In the genomic region with DNA sequence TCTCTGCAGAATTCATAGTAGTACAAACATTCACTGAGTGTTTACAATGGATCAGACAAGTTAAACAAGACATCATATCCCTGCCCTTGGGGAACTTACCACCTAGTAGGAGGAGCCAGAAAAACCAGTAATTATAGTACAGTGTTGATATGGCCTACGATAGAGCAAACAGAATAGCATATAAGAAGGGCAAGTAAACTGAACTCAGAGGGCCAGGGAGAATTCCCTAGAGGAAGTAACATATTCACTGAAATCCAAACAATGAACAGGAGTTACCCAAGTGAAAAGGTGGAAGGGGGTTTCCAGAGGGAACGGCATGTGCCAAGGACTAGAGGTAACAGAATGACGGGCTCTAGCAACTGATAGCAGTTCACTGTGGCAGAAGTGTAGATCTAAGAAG, we compare ENCODE assay signal across 1 cellular context.
TF ChIP-seq lines count a peak whose summit lies in the region.

No MANE protein-coding gene starts in this region.

TF ChIP-seq in HepG2, 621 proteins besides CTCF, POLR2A, EP300 and RAD21 (continues in another document):
- peak; percentile 63; the same call in 1 of the 2 replicates for TF ChIP-seq HMG20A (CRISPR knock-in tag; IDR thresholded peaks at IDR 0.05; ENCODE audit: borderline replicate concordance)
- TF ChIP-seq BRF2 (CRISPR knock-in tag; IDR thresholded peaks at IDR 0.05): no peak
- TF ChIP-seq GZF1 (CRISPR knock-in tag; IDR thresholded peaks at IDR 0.05): no peak
- no peak for TF ChIP-seq ZNF30 (CRISPR knock-in tag; IDR thresholded peaks at IDR 0.05)
- peak; percentile 57; the same call in 1 of the 2 replicates for TF ChIP-seq GATAD2A (CRISPR knock-in tag; IDR thresholded peaks at IDR 0.05)
- TF ChIP-seq, protein P1, sequence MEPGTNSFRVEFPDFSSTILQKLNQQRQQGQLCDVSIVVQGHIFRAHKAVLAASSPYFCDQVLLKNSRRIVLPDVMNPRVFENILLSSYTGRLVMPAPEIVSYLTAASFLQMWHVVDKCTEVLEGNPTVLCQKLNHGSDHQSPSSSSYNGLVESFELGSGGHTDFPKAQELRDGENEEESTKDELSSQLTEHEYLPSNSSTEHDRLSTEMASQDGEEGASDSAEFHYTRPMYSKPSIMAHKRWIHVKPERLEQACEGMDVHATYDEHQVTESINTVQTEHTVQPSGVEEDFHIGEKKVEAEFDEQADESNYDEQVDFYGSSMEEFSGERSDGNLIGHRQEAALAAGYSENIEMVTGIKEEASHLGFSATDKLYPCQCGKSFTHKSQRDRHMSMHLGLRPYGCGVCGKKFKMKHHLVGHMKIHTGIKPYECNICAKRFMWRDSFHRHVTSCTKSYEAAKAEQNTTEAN (CRISPR knock-in tag; conservative IDR thresholded peaks at IDR 0.05): no peak
- peak; percentile 8; the same call in 1 of the 2 replicates for TF ChIP-seq HNF4A (CRISPR knock-in tag; IDR thresholded peaks at IDR 0.05)
- TF ChIP-seq EZH2 (conservative IDR thresholded peaks at IDR 0.05; ENCODE audit: low read depth, low read length): no peak
- TF ChIP-seq RBFOX2 (IDR thresholded peaks at IDR 0.05; ENCODE audit: low read depth, low read length): no peak
- TF ChIP-seq POLR2AphosphoS2 (IDR thresholded peaks at IDR 0.05; ENCODE audit: low read depth, low read length): no peak
- TF ChIP-seq ZNF652 (CRISPR knock-in tag; IDR thresholded peaks at IDR 0.05; ENCODE audit: borderline replicate concordance, low read depth): no peak
- TF ChIP-seq PCBP2 (optimal IDR thresholded peaks at IDR 0.05; ENCODE audit: low read depth, low read length, poor library complexity, severe bottlenecking): no peak
- TF ChIP-seq ETS1 (CRISPR knock-in tag; IDR thresholded peaks at IDR 0.05): no peak
- TF ChIP-seq KDM6A (CRISPR knock-in tag; IDR thresholded peaks at IDR 0.05; ENCODE audit: low read depth): no peak
- TF ChIP-seq HOXA3 (CRISPR knock-in tag; IDR thresholded peaks at IDR 0.05): no peak
- 0 out of 2 replicates have a peak, but pooled peaks have one; percentile 37 for TF ChIP-seq ZNF431 (CRISPR knock-in tag; IDR thresholded peaks at IDR 0.05; ENCODE audit: borderline replicate concordance, low read depth)
- TF ChIP-seq, protein P2, sequence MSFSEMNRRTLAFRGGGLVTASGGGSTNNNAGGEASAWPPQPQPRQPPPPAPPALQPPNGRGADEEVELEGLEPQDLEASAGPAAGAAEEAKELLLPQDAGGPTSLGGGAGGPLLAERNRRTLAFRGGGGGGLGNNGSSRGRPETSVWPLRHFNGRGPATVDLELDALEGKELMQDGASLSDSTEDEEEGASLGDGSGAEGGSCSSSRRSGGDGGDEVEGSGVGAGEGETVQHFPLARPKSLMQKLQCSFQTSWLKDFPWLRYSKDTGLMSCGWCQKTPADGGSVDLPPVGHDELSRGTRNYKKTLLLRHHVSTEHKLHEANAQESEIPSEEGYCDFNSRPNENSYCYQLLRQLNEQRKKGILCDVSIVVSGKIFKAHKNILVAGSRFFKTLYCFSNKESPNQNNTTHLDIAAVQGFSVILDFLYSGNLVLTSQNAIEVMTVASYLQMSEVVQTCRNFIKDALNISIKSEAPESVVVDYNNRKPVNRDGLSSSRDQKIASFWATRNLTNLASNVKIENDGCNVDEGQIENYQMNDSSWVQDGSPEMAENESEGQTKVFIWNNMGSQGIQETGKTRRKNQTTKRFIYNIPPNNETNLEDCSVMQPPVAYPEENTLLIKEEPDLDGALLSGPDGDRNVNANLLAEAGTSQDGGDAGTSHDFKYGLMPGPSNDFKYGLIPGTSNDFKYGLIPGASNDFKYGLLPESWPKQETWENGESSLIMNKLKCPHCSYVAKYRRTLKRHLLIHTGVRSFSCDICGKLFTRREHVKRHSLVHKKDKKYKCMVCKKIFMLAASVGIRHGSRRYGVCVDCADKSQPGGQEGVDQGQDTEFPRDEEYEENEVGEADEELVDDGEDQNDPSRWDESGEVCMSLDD (CRISPR knock-in tag; IDR thresholded peaks at IDR 0.05; ENCODE audit: borderline replicate concordance): no peak
- TF ChIP-seq ZNF225 (CRISPR knock-in tag; IDR thresholded peaks at IDR 0.05): no peak
- TF ChIP-seq PAXIP1 (CRISPR knock-in tag; conservative IDR thresholded peaks at IDR 0.05): peak; percentile 75
- peak; percentile 37; the same call in 1 of the 2 replicates for TF ChIP-seq REPIN1 (CRISPR knock-in tag; IDR thresholded peaks at IDR 0.05; ENCODE audit: borderline replicate concordance, low read depth)
- TF ChIP-seq ARID3A (IDR thresholded peaks at IDR 0.05; ENCODE audit: low read depth, low read length): peak; percentile 62
- no peak for TF ChIP-seq MATR3 (CRISPR knock-in tag; IDR thresholded peaks at IDR 0.05)
- TF ChIP-seq ZNF232 (CRISPR knock-in tag; IDR thresholded peaks at IDR 0.05; ENCODE audit: borderline replicate concordance): no peak
- no peak for TF ChIP-seq CHD4 (IDR thresholded peaks at IDR 0.05; ENCODE audit: borderline replicate concordance, low read length)
- TF ChIP-seq, protein P3, sequence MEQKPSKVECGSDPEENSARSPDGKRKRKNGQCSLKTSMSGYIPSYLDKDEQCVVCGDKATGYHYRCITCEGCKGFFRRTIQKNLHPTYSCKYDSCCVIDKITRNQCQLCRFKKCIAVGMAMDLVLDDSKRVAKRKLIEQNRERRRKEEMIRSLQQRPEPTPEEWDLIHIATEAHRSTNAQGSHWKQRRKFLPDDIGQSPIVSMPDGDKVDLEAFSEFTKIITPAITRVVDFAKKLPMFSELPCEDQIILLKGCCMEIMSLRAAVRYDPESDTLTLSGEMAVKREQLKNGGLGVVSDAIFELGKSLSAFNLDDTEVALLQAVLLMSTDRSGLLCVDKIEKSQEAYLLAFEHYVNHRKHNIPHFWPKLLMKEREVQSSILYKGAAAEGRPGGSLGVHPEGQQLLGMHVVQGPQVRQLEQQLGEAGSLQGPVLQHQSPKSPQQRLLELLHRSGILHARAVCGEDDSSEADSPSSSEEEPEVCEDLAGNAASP (CRISPR knock-in tag; IDR thresholded peaks at IDR 0.05; ENCODE audit: borderline replicate concordance): no peak
- no peak for TF ChIP-seq ZNF10 (CRISPR knock-in tag; IDR thresholded peaks at IDR 0.05; ENCODE audit: borderline replicate concordance, low read depth)
- TF ChIP-seq GLI4 (CRISPR knock-in tag; IDR thresholded peaks at IDR 0.05; ENCODE audit: borderline replicate concordance): no peak
- TF ChIP-seq RBM22 (optimal IDR thresholded peaks at IDR 0.05; ENCODE audit: low read length): no peak
- no peak for TF ChIP-seq ZNF136 (CRISPR knock-in tag; IDR thresholded peaks at IDR 0.05; ENCODE audit: low read depth)
- TF ChIP-seq ZNF292 (CRISPR knock-in tag; IDR thresholded peaks at IDR 0.05; ENCODE audit: borderline replicate concordance, low read depth): no peak
- TF ChIP-seq, protein P4, sequence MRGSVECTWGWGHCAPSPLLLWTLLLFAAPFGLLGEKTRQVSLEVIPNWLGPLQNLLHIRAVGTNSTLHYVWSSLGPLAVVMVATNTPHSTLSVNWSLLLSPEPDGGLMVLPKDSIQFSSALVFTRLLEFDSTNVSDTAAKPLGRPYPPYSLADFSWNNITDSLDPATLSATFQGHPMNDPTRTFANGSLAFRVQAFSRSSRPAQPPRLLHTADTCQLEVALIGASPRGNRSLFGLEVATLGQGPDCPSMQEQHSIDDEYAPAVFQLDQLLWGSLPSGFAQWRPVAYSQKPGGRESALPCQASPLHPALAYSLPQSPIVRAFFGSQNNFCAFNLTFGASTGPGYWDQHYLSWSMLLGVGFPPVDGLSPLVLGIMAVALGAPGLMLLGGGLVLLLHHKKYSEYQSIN (CRISPR knock-in tag; IDR thresholded peaks at IDR 0.05; ENCODE audit: borderline replicate concordance): no peak
- no peak; the same call in 1 of the 2 replicates for TF ChIP-seq ZNF746 (CRISPR knock-in tag; IDR thresholded peaks at IDR 0.05)
- TF ChIP-seq ZSCAN21 (CRISPR knock-in tag; IDR thresholded peaks at IDR 0.05; ENCODE audit: borderline replicate concordance): no peak
- TF ChIP-seq, protein P5, sequence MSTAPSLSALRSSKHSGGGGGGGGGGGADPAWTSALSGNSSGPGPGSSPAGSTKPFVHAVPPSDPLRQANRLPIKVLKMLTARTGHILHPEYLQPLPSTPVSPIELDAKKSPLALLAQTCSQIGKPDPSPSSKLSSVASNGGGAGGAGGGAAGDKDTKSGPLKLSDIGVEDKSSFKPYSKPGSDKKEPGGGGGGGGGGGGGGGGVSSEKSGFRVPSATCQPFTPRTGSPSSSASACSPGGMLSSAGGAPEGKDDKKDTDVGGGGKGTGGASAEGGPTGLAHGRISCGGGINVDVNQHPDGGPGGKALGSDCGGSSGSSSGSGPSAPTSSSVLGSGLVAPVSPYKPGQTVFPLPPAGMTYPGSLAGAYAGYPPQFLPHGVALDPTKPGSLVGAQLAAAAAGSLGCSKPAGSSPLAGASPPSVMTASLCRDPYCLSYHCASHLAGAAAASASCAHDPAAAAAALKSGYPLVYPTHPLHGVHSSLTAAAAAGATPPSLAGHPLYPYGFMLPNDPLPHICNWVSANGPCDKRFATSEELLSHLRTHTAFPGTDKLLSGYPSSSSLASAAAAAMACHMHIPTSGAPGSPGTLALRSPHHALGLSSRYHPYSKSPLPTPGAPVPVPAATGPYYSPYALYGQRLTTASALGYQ (CRISPR knock-in tag; IDR thresholded peaks at IDR 0.05): peak; percentile 80; the same call in 1 of the 2 replicates
- peak; percentile 96 for TF ChIP-seq SP5 (CRISPR knock-in tag; IDR thresholded peaks at IDR 0.05; ENCODE audit: borderline replicate concordance, low read depth)
- TF ChIP-seq ZSCAN12 (CRISPR knock-in tag; IDR thresholded peaks at IDR 0.05): no peak
- no peak for TF ChIP-seq ZNF264 (CRISPR knock-in tag; IDR thresholded peaks at IDR 0.05)
- no peak for TF ChIP-seq TCF12 (IDR thresholded peaks at IDR 0.05)
- TF ChIP-seq TCF12 (CRISPR knock-in tag; IDR thresholded peaks at IDR 0.05): no peak
- TF ChIP-seq, protein P6, sequence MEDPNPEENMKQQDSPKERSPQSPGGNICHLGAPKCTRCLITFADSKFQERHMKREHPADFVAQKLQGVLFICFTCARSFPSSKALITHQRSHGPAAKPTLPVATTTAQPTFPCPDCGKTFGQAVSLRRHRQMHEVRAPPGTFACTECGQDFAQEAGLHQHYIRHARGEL (CRISPR knock-in tag; IDR thresholded peaks at IDR 0.05): no peak
